Comparison of ENCODE assay signal across 8 cellular contexts in genomic region chr4:4260185-4260751, GRCh38. TPM values are rescaled to one million over a fixed set of nuclear protein-coding genes. Genes with fewer than 3 reads are reported as not detected.
DNase-seq lines count a peak whose midpoint lies in the region; ATAC-seq and TF ChIP-seq lines count a peak whose summit lies in the region.

No MANE protein-coding gene starts in this region.

- no peak overlapping the region for H3K4me3 ChIP-seq in coronary artery

- H3K4me1 Mint-ChIP-seq in brain: no peaks in the 10 kb centered on the region
- no peaks in the 10 kb centered on the region for H3K4me1 Mint-ChIP-seq in memory B cell

- H3K4me3 Mint-ChIP-seq in brain: no peak overlapping the region
- H3K4me3 Mint-ChIP-seq in memory B cell: no peak overlapping the region

- no peaks in the 10 kb centered on the region for H3K36me3 Mint-ChIP-seq in brain
- H3K36me3 Mint-ChIP-seq in memory B cell: no peaks in the 10 kb centered on the region

- H3K27ac Mint-ChIP-seq in brain: no peak overlapping the region
- no peak overlapping the region for H3K27ac Mint-ChIP-seq in memory B cell

- DNase-seq in DMS 273 (lab: John Stamatoyannopoulos, UW; ENCODE audit: unreplicated experiment) (peak; percentile 69), NCI-H2196 (lab: John Stamatoyannopoulos, UW; ENCODE audit: unreplicated experiment) (peak; percentile 30), memory B cell (ENCODE audit: low spot score in 2 of 2) (peak in 1 of 2 donors; percentile 23), coronary artery (ENCODE audit: low spot score) (no peak), SHP77 treated with DMSO at 0.1 percent for 48 hours (lab: John Stamatoyannopoulos, UW) (no peak), NCI-H774 (lab: John Stamatoyannopoulos, UW) (no peak)

- H3K27me3 Mint-ChIP-seq in brain (peaks cover 12% of the 10 kb centered on the region), memory B cell (peaks cover 2% of the 10 kb centered on the region)

- peak; percentile 30 to 39 for TF ChIP-seq CTCF in brain (conservative IDR thresholded peaks at IDR 0.05)
- no peak for TF ChIP-seq CTCF in coronary artery (IDR thresholded peaks at IDR 0.05)

- ATAC-seq in GM21529 (IDR thresholded peaks at IDR 0.05; ENCODE audit: unreplicated experiment) (peak; percentile 80), memory B cell (ENCODE audit: low read depth) (peak; percentile 96)

- no peak overlapping the region for H3K27ac ChIP-seq in coronary artery

- H3K9me3 Mint-ChIP-seq in brain (no peaks in the 10 kb centered on the region), memory B cell (no peaks in the 10 kb centered on the region)

RNA-seq across cellular contexts. Expression of gene TMEM128, which starts 12.2 kb away (rescaled TPM):
- 23.0 TPM for polyA plus RNA-seq in brain (ENCODE audit: insufficient read depth, low read depth, low replicate concordance)

RNA-seq across cellular contexts. Expression of gene LYAR, which starts 29.7 kb away (rescaled TPM):
- polyA plus RNA-seq in brain (ENCODE audit: insufficient read depth, low read depth, low replicate concordance): 12.7 TPM

RNA-seq across cellular contexts. Expression of gene ZBTB49, which starts 29.8 kb away (rescaled TPM):
- 3.4 TPM for polyA plus RNA-seq in brain (ENCODE audit: insufficient read depth, low read depth, low replicate concordance)

RNA-seq across cellular contexts. Expression of gene OTOP1, which starts 33.5 kb away (rescaled TPM):
- not detected for polyA plus RNA-seq in brain (ENCODE audit: insufficient read depth, low read depth, low replicate concordance)

Comparison
In these comparisons a context has a peak if more than half of its experiments do, and no peak if none do; other contexts are left out.
1. DNase-seq: peak in DMS 273 (single experiment) and NCI-H2196 (single experiment); none in coronary artery (single experiment), SHP77 treated with DMSO at 0.1 percent for 48 hours (single experiment) and NCI-H774 (single experiment).